Comparison of ENCODE assay signal across 14 cellular contexts in genomic region chr7:127783267-127783559, GRCh38.
DNase-seq lines count a peak whose midpoint lies in the region; ATAC-seq and TF ChIP-seq lines count a peak whose summit lies in the region.
"Had no signal": no experiment of that assay in that cellular context is flagged by ENCODE, and none has a peak within 500 bp of the region (broad histone marks: within the 10 kb centered on the region; RNA-seq: fewer than 3 reads in every experiment).

No MANE protein-coding gene starts in this region.

- H3K27ac Mint-ChIP-seq in activated B cell treated with CpG ODN at 0.5 μM for 24 hours: peak overlapping the region; percentile 27
- H3K27ac Mint-ChIP-seq: T-helper 2 cell treated with Interferon-gamma antibody and Interleukin-4, amounts not matched to agents 5 μg/mL and 100 μg/mL, for 36 hours had no signal

- peak overlapping the region; percentile 20 to 94 (median 86); a peak in 21 of 22 replicates for H3K4me2 ChIP-seq in BLaER1 treated with 17β-estradiol and CSF1 and Interleukin-3, amounts not matched to agents 10 nM and 100 nM

- TF ChIP-seq CTCF in activated B cell treated with CpG ODN at 0.5 μM for 24 hours (IDR thresholded peaks at IDR 0.05): no peak

- H3K9ac ChIP-seq in BLaER1 treated with 17β-estradiol and CSF1 and Interleukin-3, amounts not matched to agents 10 nM and 100 nM: peak overlapping the region in 2 of 11 experiments; percentile 24 to 47; a peak in 1 of 22 replicates

- CTCF ChIA-PET in activated B cell treated with CpG ODN at 0.5 μM for 24 hours (lab: Charles Lee): no interaction called here

- H3K36me3 Mint-ChIP-seq in activated B cell treated with CpG ODN at 0.5 μM for 24 hours (ENCODE audit: low read depth): peaks cover 5% of the 10 kb centered on the region

- H3K27ac ChIP-seq in BLaER1 treated with 17β-estradiol and CSF1 and Interleukin-3, amounts not matched to agents 10 nM and 100 nM: peak overlapping the region in 8 of 11 experiments; percentile 3 to 77 (median 72); a peak in 15 of 22 replicates
- H3K27ac ChIP-seq: SJSA1 had no signal

- no peaks in the 10 kb centered on the region; a peak in 2 of 22 replicates for H3K9me3 ChIP-seq in BLaER1 treated with 17β-estradiol and CSF1 and Interleukin-3, amounts not matched to agents 10 nM and 100 nM (replicated peaks in 1 of 11)
- H3K9me3 ChIP-seq: SJSA1 had no signal

- peak; percentile 3 for ATAC-seq in GM19397 (IDR thresholded peaks at IDR 0.05; ENCODE audit: unreplicated experiment)
- no peak for ATAC-seq in activated B cell treated with CpG ODN at 0.5 μM for 24 hours (ENCODE audit: low read depth)
- ATAC-seq in HG03139 (IDR thresholded peaks at IDR 0.05; ENCODE audit: unreplicated experiment): no peak
- no peak for ATAC-seq in HG02623 (IDR thresholded peaks at IDR 0.05; ENCODE audit: unreplicated experiment)

- intact Hi-C loops in activated B cell treated with CpG ODN at 0.5 μM for 24 hours (cut with micrococcal nuclease): loop anchor here (1.0 kb wide), 1 partner anchor 9 kb away; no protein-coding TSS in a partner anchor

- no peak overlapping the region for H3K4me3 ChIP-seq in BLaER1 treated with 17β-estradiol and CSF1 and Interleukin-3, amounts not matched to agents 10 nM and 100 nM
- H3K4me3 ChIP-seq: SJSA1 had no signal

- peaks cover 9 to 90% (median 52%) of the 10 kb centered on the region in 11 experiments; a peak in 15 of 22 replicates for H4K20me1 ChIP-seq in BLaER1 treated with 17β-estradiol and CSF1 and Interleukin-3, amounts not matched to agents 10 nM and 100 nM

- H3K4me1 ChIP-seq in BLaER1 treated with 17β-estradiol and CSF1 and Interleukin-3, amounts not matched to agents 10 nM and 100 nM: peaks cover 34 to 81% (median 52%) of the 10 kb centered on the region in 10 experiments

- peak; percentile 65 for DNase-seq in NCI-H2227 (lab: John Stamatoyannopoulos, UW; ENCODE audit: unreplicated experiment)
- DNase-seq in activated B cell treated with CpG ODN at 0.5 μM for 24 hours: no peak
- DNase-seq in hepatic stellate cell (ENCODE audit: low spot score): no peak
- DNase-seq in NCI-H146 (lab: John Stamatoyannopoulos, UW): no peak
- DNase-seq: C1 segment of cervical spinal cord, NCI-H1436, NCI-H2029 treated with DMSO at 0.1 percent for 48 hours, NCI-H510A treated with DMSO at 0.1 percent for 48 hours had no signal

- H3K4me1 Mint-ChIP-seq in activated B cell treated with CpG ODN at 0.5 μM for 24 hours: peaks cover 41% of the 10 kb centered on the region

- H3K36me3 ChIP-seq in BLaER1 treated with 17β-estradiol and CSF1 and Interleukin-3, amounts not matched to agents 10 nM and 100 nM: peaks cover 6 to 47% (median 18%) of the 10 kb centered on the region in 11 experiments; a peak in 19 of 22 replicates
- H3K36me3 ChIP-seq: SJSA1 had no signal

- POLR2A ChIA-PET in activated B cell treated with CpG ODN at 0.5 μM for 24 hours (lab: Charles Lee): no interaction called here

- H3K9me3 Mint-ChIP-seq in activated B cell treated with CpG ODN at 0.5 μM for 24 hours: no peaks in the 10 kb centered on the region
- H3K9me3 Mint-ChIP-seq: T-helper 2 cell treated with Interferon-gamma antibody and Interleukin-4, amounts not matched to agents 5 μg/mL and 100 μg/mL, for 36 hours had no signal

- no peaks in the 10 kb centered on the region for H3K27me3 ChIP-seq in BLaER1 treated with 17β-estradiol and CSF1 and Interleukin-3, amounts not matched to agents 10 nM and 100 nM
- H3K27me3 ChIP-seq: SJSA1 had no signal

- no peak overlapping the region for H3K4me3 Mint-ChIP-seq in activated B cell treated with CpG ODN at 0.5 μM for 24 hours
- H3K4me3 Mint-ChIP-seq: T-helper 2 cell treated with Interferon-gamma antibody and Interleukin-4, amounts not matched to agents 5 μg/mL and 100 μg/mL, for 36 hours had no signal

- no peaks in the 10 kb centered on the region for H3K27me3 Mint-ChIP-seq in activated B cell treated with CpG ODN at 0.5 μM for 24 hours
